In the genomic region with DNA sequence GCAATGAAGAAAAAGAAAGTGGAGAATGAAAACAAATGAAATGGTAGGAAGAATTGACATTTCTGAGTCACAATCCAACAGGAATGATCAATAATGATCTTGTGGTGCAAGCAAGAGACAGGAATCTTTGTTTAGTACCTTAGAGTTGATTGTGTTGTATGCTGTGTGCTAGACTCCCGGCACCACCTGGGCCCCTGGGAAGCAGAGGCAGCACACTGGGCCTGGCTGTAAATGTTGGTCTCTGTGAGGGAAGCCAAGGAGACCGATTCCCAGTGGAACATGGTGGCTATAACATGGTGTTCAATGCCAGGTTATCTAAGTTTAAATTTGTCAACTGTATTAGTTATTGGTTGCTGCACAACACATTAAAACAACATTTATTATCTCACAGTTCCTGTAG, we compare ENCODE assay signal across 16 cellular contexts. TPM values are rescaled to one million over a fixed set of nuclear protein-coding genes. Genes with fewer than 3 reads are reported as not detected.
DNase-seq lines count a peak whose midpoint lies in the region; ATAC-seq and TF ChIP-seq lines count a peak whose summit lies in the region.
"Had no signal": no experiment of that assay in that cellular context is flagged by ENCODE, and none has a peak within 500 bp of the region (broad histone marks: within the 10 kb centered on the region; RNA-seq: fewer than 3 reads in every experiment).

No MANE protein-coding gene starts in this region.

- TF ChIP-seq CTCF in HFF-Myc (IDR thresholded peaks at IDR 0.05; ENCODE audit: low read depth, low read length, missing control alignments) (no peak), SK-N-SH (IDR thresholded peaks at IDR 0.05) (no peak), fibroblast of lung (conservative IDR thresholded peaks at IDR 0.05 in 1 of 2, IDR thresholded peaks at IDR 0.05 in 1 of 2; ENCODE audit: low read depth in 1 of 2, low read length in 2 of 2) (no peak), smooth muscle cell (IDR thresholded peaks at IDR 0.05; ENCODE audit: borderline replicate concordance, insufficient read depth, poor library complexity, severe bottlenecking) (no peak)

- H3K27ac ChIP-seq in SK-N-SH (ENCODE audit: low read depth in 2 of 2, low read length in 1 of 2) (peak overlapping the region; percentile 43 to 86; a peak in 3 of 4 replicates), fibroblast of lung (ENCODE audit: insufficient read depth, low read length) (peak overlapping the region; percentile 61), smooth muscle cell (ENCODE audit: low read depth) (peak overlapping the region; percentile 83)

- 67% methylated on average over 2 of the region's 2 CpGs for whole genome bisulfite sequencing in SK-N-SH (ENCODE audit: low lambda C conversion rate)
- WGBS in smooth muscle cell (ENCODE audit: low lambda C conversion rate): 98% methylated on average over 2 of the region's 2 CpGs

- 0 out of 2 replicates have a peak overlapping the region, but pooled peaks have one; percentile 8 for H3K4me3 ChIP-seq in HFF-Myc (replicated peaks; ENCODE audit: low read depth, low read length)
- H3K4me3 ChIP-seq in SK-N-SH (ENCODE audit: low read depth in 2 of 2, low read length in 1 of 2): no peak overlapping the region
- peak overlapping the region in 1 of 4 experiments; percentile 29 for H3K4me3 ChIP-seq in fibroblast of lung (replicated peaks in 1 of 4; ENCODE audit: control extremely low read depth in 1 of 4, insufficient read depth in 1 of 4, low read depth in 3 of 4, low read length in 4 of 4)
- H3K4me3 ChIP-seq in smooth muscle cell: no peak overlapping the region
- H3K4me3 ChIP-seq: GM23338, SJSA1 had no signal

- POLR2A ChIA-PET in SK-N-SH (lab: Yijun Ruan, JAX): no interaction called here

- no peaks in the 10 kb centered on the region for H3K9me2 ChIP-seq in SK-N-SH

- no peaks in the 10 kb centered on the region for H3K27me3 ChIP-seq in SK-N-SH (ENCODE audit: insufficient read depth)
- no peaks in the 10 kb centered on the region for H3K27me3 ChIP-seq in fibroblast of lung (ENCODE audit: control insufficient read depth, insufficient read depth, low read length)
- H3K27me3 ChIP-seq in smooth muscle cell (ENCODE audit: low read depth): no peaks in the 10 kb centered on the region
- H3K27me3 ChIP-seq: SJSA1 had no signal

- DNase-seq in HFF-Myc (ENCODE audit: extremely low read depth, low read depth): no peak
- no peak for DNase-seq in SK-N-SH
- DNase-seq in fibroblast of lung (ENCODE audit: low read depth in 2 of 2): no peak
- DNase-seq in smooth muscle cell (lab: John Stamatoyannopoulos, UW; ENCODE audit: unreplicated experiment): no peak
- no peak for DNase-seq in cortex of kidney (lab: John Stamatoyannopoulos, UW)
- DNase-seq in CD1c-positive myeloid dendritic cell (ENCODE audit: extremely low spot score): no peak
- DNase-seq: ACHN; CD4-positive, alpha-beta T cell; DND-41; GDM1; Kasumi-1; NCI-H1417 treated with DMSO at 0.1 percent for 48 hours; NCI-H2171 treated with DMSO at 0.1 percent for 48 hours had no signal

- H3K9me3 ChIP-seq in SK-N-SH: no peaks in the 10 kb centered on the region
- no peaks in the 10 kb centered on the region for H3K9me3 ChIP-seq in fibroblast of lung (ENCODE audit: control insufficient read depth, insufficient read depth, low read depth, low read length)
- H3K9me3 ChIP-seq in smooth muscle cell (replicated peaks; ENCODE audit: low read depth): no peaks in the 10 kb centered on the region
- H3K9me3 ChIP-seq: SJSA1 had no signal

- no peak for TF ChIP-seq EP300 in SK-N-SH (IDR thresholded peaks at IDR 0.05; ENCODE audit: borderline replicate concordance in 1 of 2, low read depth in 1 of 2, low read length in 1 of 2)

- H3K36me3 ChIP-seq in SK-N-SH (replicated peaks in 1 of 2; ENCODE audit: control insufficient read depth in 1 of 2, insufficient read depth in 2 of 2, low read length in 1 of 2) (no peaks in the 10 kb centered on the region), fibroblast of lung (ENCODE audit: control insufficient read depth, insufficient read depth, low read length) (no peaks in the 10 kb centered on the region), smooth muscle cell (ENCODE audit: low read depth) (no peaks in the 10 kb centered on the region)
- H3K36me3 ChIP-seq: SJSA1 had no signal

- peak overlapping the region; percentile 63 for H3K4me2 ChIP-seq in SK-N-SH
- H3K4me2 ChIP-seq in fibroblast of lung (ENCODE audit: extremely low read depth, insufficient read depth, low read length): peak overlapping the region; percentile 69
- peak overlapping the region; percentile 79 for H3K4me2 ChIP-seq in smooth muscle cell
- H3K4me2 ChIP-seq: GM23338 had no signal

- CTCF ChIA-PET in SK-N-SH (lab: Yijun Ruan, JAX): no interaction called here

- H2AFZ ChIP-seq in SK-N-SH (ENCODE audit: low read depth) (peak overlapping the region; percentile 60; the same call in 1 of the 2 replicates), fibroblast of lung (ENCODE audit: low read length) (no peak overlapping the region), smooth muscle cell (ENCODE audit: low read depth) (no peak overlapping the region)
- H2AFZ ChIP-seq: GM23338 had no signal

- H3F3A ChIP-seq in SK-N-SH (replicated peaks; ENCODE audit: insufficient read depth) (peaks cover 5% of the 10 kb centered on the region), smooth muscle cell (ENCODE audit: low read depth) (no peaks in the 10 kb centered on the region)

- ATAC-seq in HG02759 (IDR thresholded peaks at IDR 0.05; ENCODE audit: unreplicated experiment): no peak
- ATAC-seq: GM23338 had no signal

- H3K79me2 ChIP-seq in SK-N-SH (ENCODE audit: insufficient read depth) (no peaks in the 10 kb centered on the region), fibroblast of lung (ENCODE audit: control insufficient read depth, insufficient read depth, low read length) (no peaks in the 10 kb centered on the region), smooth muscle cell (ENCODE audit: low read depth) (no peaks in the 10 kb centered on the region)

- H4K20me1 ChIP-seq in SK-N-SH (ENCODE audit: insufficient read depth) (no peaks in the 10 kb centered on the region), fibroblast of lung (ENCODE audit: control insufficient read depth, extremely low read depth, insufficient read depth, low read length) (no peaks in the 10 kb centered on the region), smooth muscle cell (ENCODE audit: low read depth) (no peaks in the 10 kb centered on the region)

- H3K4me1 ChIP-seq in SK-N-SH (ENCODE audit: control insufficient read depth in 1 of 2, insufficient read depth in 2 of 2, low read depth in 1 of 2, low read length in 1 of 2): peaks cover 2 to 20% of the 10 kb centered on the region in 2 experiments; a peak in 2 of 4 replicates
- H3K4me1 ChIP-seq in fibroblast of lung (ENCODE audit: control insufficient read depth, extremely low read depth, insufficient read depth, low read length): peaks cover 20% of the 10 kb centered on the region
- peaks cover 3% of the 10 kb centered on the region for H3K4me1 ChIP-seq in smooth muscle cell (ENCODE audit: low read depth)

- no peak for TF ChIP-seq RAD21 in SK-N-SH (IDR thresholded peaks at IDR 0.05; ENCODE audit: low read length)

- H3K9ac ChIP-seq in SK-N-SH: peak overlapping the region; percentile 33; the same call in 1 of the 2 replicates
- no peak overlapping the region for H3K9ac ChIP-seq in fibroblast of lung (ENCODE audit: insufficient read depth, low read length)
- H3K9ac ChIP-seq in smooth muscle cell (ENCODE audit: low read depth): peak overlapping the region; percentile 33

TF ChIP-seq in SK-N-SH, 30 proteins besides CTCF, POLR2A, EP300 and RAD21 (continues in another document):
- TF ChIP-seq GATA2 (CRISPR knock-in tag; IDR thresholded peaks at IDR 0.05): no peak
- no peak for TF ChIP-seq IRF3 (IDR thresholded peaks at IDR 0.05; ENCODE audit: low read depth, low read length)
- TF ChIP-seq TCF12 (IDR thresholded peaks at IDR 0.05): no peak
- TF ChIP-seq GABPA (IDR thresholded peaks at IDR 0.05; ENCODE audit: low read depth): no peak
- TF ChIP-seq TEAD4 (IDR thresholded peaks at IDR 0.05; ENCODE audit: borderline replicate concordance, insufficient read depth): no peak
- no peak for TF ChIP-seq TAF1 (IDR thresholded peaks at IDR 0.05; ENCODE audit: borderline replicate concordance, low read depth, low read length)
- TF ChIP-seq JUND (IDR thresholded peaks at IDR 0.05): no peak
- no peak for TF ChIP-seq EZH2phosphoT487 (IDR thresholded peaks at IDR 0.05; ENCODE audit: borderline replicate concordance, low read depth)
- TF ChIP-seq SMC3 (IDR thresholded peaks at IDR 0.05; ENCODE audit: low read depth, low read length): no peak
- no peak for TF ChIP-seq USF1 (IDR thresholded peaks at IDR 0.05; ENCODE audit: borderline replicate concordance, low read depth)

RNA-seq across cellular contexts. Expression of gene CWC22, which starts 9.8 kb away (rescaled TPM):
- polyA plus RNA-seq in SK-N-SH (2012; rRNA removed) (2.7 and 3.2 TPM in 2 replicates), fibroblast of lung (6.4 and 7.0 TPM in 2 replicates), smooth muscle cell (16.5 and 18.1 TPM in 2 replicates)
- polyA plus RNA-seq in SK-N-SH (2012; cell fraction: cytosol; rRNA removed): 4.5 and 6.7 TPM in 2 replicates
- polyA plus RNA-seq in SK-N-SH (2012; cell fraction: nucleus; rRNA removed): 3.2 and 6.1 TPM in 2 replicates
- total RNA-seq in fibroblast of lung (21.8 and 22.5 TPM in 2 replicates), smooth muscle cell (17.3 and 23.6 TPM in 2 replicates)
- 12.0 and 13.1 TPM in 2 replicates for polyA plus RNA-seq in fibroblast of lung (2012)
- polyA minus RNA-seq in fibroblast of lung (ENCODE audit: low replicate concordance): 1.3 and 1.4 TPM in 2 replicates
